8 cellular contexts compared by ENCODE assay signal in the genomic region with DNA sequence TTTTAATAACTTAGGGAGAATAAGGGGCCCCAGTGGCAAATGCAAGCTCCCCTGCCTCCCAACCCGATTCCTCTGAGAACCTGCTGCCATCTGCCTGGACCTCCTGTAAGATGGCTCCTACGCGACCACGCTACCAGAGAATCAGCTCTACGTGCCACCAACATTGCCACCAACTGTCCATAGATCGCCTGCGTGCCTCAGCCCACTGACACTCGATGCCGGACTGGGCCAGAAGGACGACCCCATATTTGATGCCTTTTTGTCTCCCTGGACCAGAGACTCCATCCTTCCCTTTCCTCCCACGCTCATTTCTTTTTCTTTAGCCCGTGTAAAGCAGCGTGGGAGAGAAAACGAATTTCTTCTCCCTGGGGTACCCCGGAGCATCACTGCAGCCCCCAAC. TPM values are rescaled to one million over a fixed set of nuclear protein-coding genes. Genes with fewer than 3 reads are reported as not detected.
DNase-seq lines count a peak whose midpoint lies in the region; ATAC-seq and TF ChIP-seq lines count a peak whose summit lies in the region.

No MANE protein-coding gene starts in this region.

- no peaks in the 10 kb centered on the region for H3K9me3 Mint-ChIP-seq in activated T-helper 2 cell treated with anti-CD3 and anti-CD28 coated beads, Interferon-gamma antibody, Interleukin-2, Interleukin-4, amounts not matched to agents 10 μg/mL and 5 μg/mL and 100 μg/mL, durations not matched to agents 14 hours and 24 hours and 36 hours
- peaks cover 13% of the 10 kb centered on the region for H3K9me3 Mint-ChIP-seq in glutamatergic neuron (ENCODE audit: unreplicated experiment)

- H3K9me3 ChIP-seq in psoas muscle, result no peaks in the 10 kb centered on the region

- H3K36me3 ChIP-seq in psoas muscle (ENCODE audit: insufficient read depth in 1 of 2, low read depth in 1 of 2), result no peaks in the 10 kb centered on the region

- peaks cover 21% of the 10 kb centered on the region for H3K36me3 Mint-ChIP-seq in activated T-helper 2 cell treated with anti-CD3 and anti-CD28 coated beads, Interferon-gamma antibody, Interleukin-2, Interleukin-4, amounts not matched to agents 10 μg/mL and 5 μg/mL and 100 μg/mL, durations not matched to agents 14 hours and 24 hours and 36 hours (ENCODE audit: low read depth)
- no peaks in the 10 kb centered on the region for H3K36me3 Mint-ChIP-seq in glutamatergic neuron (ENCODE audit: unreplicated experiment)

- H3K4me3 Mint-ChIP-seq in activated T-helper 2 cell treated with anti-CD3 and anti-CD28 coated beads, Interferon-gamma antibody, Interleukin-2, Interleukin-4, amounts not matched to agents 10 μg/mL and 5 μg/mL and 100 μg/mL, durations not matched to agents 14 hours and 24 hours and 36 hours (ENCODE audit: low read depth), result peak overlapping the region; percentile 80
- peak overlapping the region; percentile 92 for H3K4me3 Mint-ChIP-seq in glutamatergic neuron (ENCODE audit: unreplicated experiment)

- H3K27ac Mint-ChIP-seq in activated T-helper 2 cell treated with anti-CD3 and anti-CD28 coated beads, Interferon-gamma antibody, Interleukin-2, Interleukin-4, amounts not matched to agents 10 μg/mL and 5 μg/mL and 100 μg/mL, durations not matched to agents 14 hours and 24 hours and 36 hours, result peak overlapping the region; percentile 81
- H3K27ac Mint-ChIP-seq in glutamatergic neuron (ENCODE audit: unreplicated experiment), result peak overlapping the region; percentile 98

- peaks cover 19% of the 10 kb centered on the region for H3K27me3 Mint-ChIP-seq in activated T-helper 2 cell treated with anti-CD3 and anti-CD28 coated beads, Interferon-gamma antibody, Interleukin-2, Interleukin-4, amounts not matched to agents 10 μg/mL and 5 μg/mL and 100 μg/mL, durations not matched to agents 14 hours and 24 hours and 36 hours (ENCODE audit: low read depth)
- peaks cover 12% of the 10 kb centered on the region for H3K27me3 Mint-ChIP-seq in glutamatergic neuron (ENCODE audit: unreplicated experiment)

- TF ChIP-seq CTCF in glutamatergic neuron (IDR thresholded peaks at IDR 0.05; ENCODE audit: partially characterized antibody, unreplicated experiment) (no peak), psoas muscle (IDR thresholded peaks at IDR 0.05) (no peak)

- H3K27me3 ChIP-seq in psoas muscle (ENCODE audit: insufficient read depth in 3 of 3, low read length in 2 of 3), result no peaks in the 10 kb centered on the region

- H3K27ac ChIP-seq in psoas muscle, result peak overlapping the region; percentile 78

- intact Hi-C loops in activated T-helper 2 cell treated with anti-CD3 and anti-CD28 coated beads, Interferon-gamma antibody, Interleukin-2, Interleukin-4, amounts not matched to agents 10 μg/mL and 5 μg/mL and 100 μg/mL, durations not matched to agents 14 hours and 24 hours and 36 hours (cut with micrococcal nuclease), result no loop called here
- intact Hi-C loops in psoas muscle (cut with DNase I), result loop anchor here in 1 of 2 donors (5.0 kb wide), 1 partner anchor 67 kb away; a partner anchor contains a TSS

- H3K4me3 ChIP-seq in psoas muscle, result peak overlapping the region; percentile 82

- H3K4me1 ChIP-seq in psoas muscle, result peaks cover 9% of the 10 kb centered on the region

- peaks cover 28% of the 10 kb centered on the region for H3K4me1 Mint-ChIP-seq in activated T-helper 2 cell treated with anti-CD3 and anti-CD28 coated beads, Interferon-gamma antibody, Interleukin-2, Interleukin-4, amounts not matched to agents 10 μg/mL and 5 μg/mL and 100 μg/mL, durations not matched to agents 14 hours and 24 hours and 36 hours (ENCODE audit: low read depth)
- peaks cover 14% of the 10 kb centered on the region for H3K4me1 Mint-ChIP-seq in glutamatergic neuron (ENCODE audit: low read depth, unreplicated experiment)

- ATAC-seq in HG02610 (IDR thresholded peaks at IDR 0.05; ENCODE audit: unreplicated experiment), result peak; percentile 14
- no peak for ATAC-seq in psoas muscle

- peak; percentile 3 for DNase-seq in activated T-cell treated with anti-CD3 and anti-CD28 coated beads for 4 hours
- no peak for DNase-seq in activated T-cell treated with anti-CD3 and anti-CD28 coated beads, Interleukin-2, amount 50 U/mL, for 1 hour
- peak in 2 of 3 experiments; percentile 88 to 90 for DNase-seq in NCI-H1417 (lab: John Stamatoyannopoulos, UW)
- DNase-seq in activated T-helper 2 cell treated with anti-CD3 and anti-CD28 coated beads, Interferon-gamma antibody, Interleukin-2, Interleukin-4, amounts not matched to agents 10 μg/mL and 5 μg/mL and 100 μg/mL, durations not matched to agents 14 hours and 24 hours and 36 hours (ENCODE audit: low spot score), result no peak
- DNase-seq in glutamatergic neuron, result peak; percentile 47
- DNase-seq in psoas muscle, result peak in 1 of 2 donors; percentile 13
- DNase-seq in middle frontal gyrus (ENCODE audit: extremely low spot score, low spot score), result no peak

- 3 to 5% (median 5%) methylated on average over 15 of the region's 15 CpGs for WGBS in psoas muscle, 3 donors

RNA-seq across cellular contexts. Expression of a gene that starts 0.6 kb away (rescaled TPM):
- total RNA-seq in activated T-helper 2 cell treated with anti-CD3 and anti-CD28 coated beads, Interferon-gamma antibody, Interleukin-2, Interleukin-4, amounts not matched to agents 10 μg/mL and 5 μg/mL and 100 μg/mL, durations not matched to agents 14 hours and 24 hours and 36 hours, result 16.2 and 16.9 TPM in 2 replicates
- total RNA-seq in glutamatergic neuron (ENCODE audit: unreplicated experiment) (65.3 TPM), psoas muscle (1 to 10 TPM; 2.2 to 4.6 (median 3.3) TPM)
- polyA plus RNA-seq in psoas muscle, result 1 to 10 TPM in 2 of 3 donors, under 1 TPM in 1; 0.94 to 3.3 (median 2.5) TPM

RNA-seq across cellular contexts. Expression of a gene that starts 0.6 kb away (rescaled TPM):
- not detected in 2 replicates for total RNA-seq in activated T-helper 2 cell treated with anti-CD3 and anti-CD28 coated beads, Interferon-gamma antibody, Interleukin-2, Interleukin-4, amounts not matched to agents 10 μg/mL and 5 μg/mL and 100 μg/mL, durations not matched to agents 14 hours and 24 hours and 36 hours
- total RNA-seq in glutamatergic neuron (ENCODE audit: unreplicated experiment), result not detected
- not detected for total RNA-seq in psoas muscle
- polyA plus RNA-seq in psoas muscle, result under 1 TPM in 1 of 3 donors, not detected in 2; 0.08 TPM

Comparison
In these comparisons a context has a peak if more than half of its experiments do, and no peak if none do; other contexts are left out.
1. DNase-seq: peak in activated T-cell treated with anti-CD3 and anti-CD28 coated beads for 4 hours (single experiment), NCI-H1417 (2 of 3) and glutamatergic neuron (single experiment); none in activated T-cell treated with anti-CD3 and anti-CD28 coated beads, Interleukin-2, amount 50 U/mL, for 1 hour (single experiment), activated T-helper 2 cell treated with anti-CD3 and anti-CD28 coated beads, Interferon-gamma antibody, Interleukin-2, Interleukin-4, amounts not matched to agents 10 μg/mL and 5 μg/mL and 100 μg/mL, durations not matched to agents 14 hours and 24 hours and 36 hours (single experiment) and middle frontal gyrus (single experiment).